8 cellular contexts compared by ENCODE assay signal in the genomic region with DNA sequence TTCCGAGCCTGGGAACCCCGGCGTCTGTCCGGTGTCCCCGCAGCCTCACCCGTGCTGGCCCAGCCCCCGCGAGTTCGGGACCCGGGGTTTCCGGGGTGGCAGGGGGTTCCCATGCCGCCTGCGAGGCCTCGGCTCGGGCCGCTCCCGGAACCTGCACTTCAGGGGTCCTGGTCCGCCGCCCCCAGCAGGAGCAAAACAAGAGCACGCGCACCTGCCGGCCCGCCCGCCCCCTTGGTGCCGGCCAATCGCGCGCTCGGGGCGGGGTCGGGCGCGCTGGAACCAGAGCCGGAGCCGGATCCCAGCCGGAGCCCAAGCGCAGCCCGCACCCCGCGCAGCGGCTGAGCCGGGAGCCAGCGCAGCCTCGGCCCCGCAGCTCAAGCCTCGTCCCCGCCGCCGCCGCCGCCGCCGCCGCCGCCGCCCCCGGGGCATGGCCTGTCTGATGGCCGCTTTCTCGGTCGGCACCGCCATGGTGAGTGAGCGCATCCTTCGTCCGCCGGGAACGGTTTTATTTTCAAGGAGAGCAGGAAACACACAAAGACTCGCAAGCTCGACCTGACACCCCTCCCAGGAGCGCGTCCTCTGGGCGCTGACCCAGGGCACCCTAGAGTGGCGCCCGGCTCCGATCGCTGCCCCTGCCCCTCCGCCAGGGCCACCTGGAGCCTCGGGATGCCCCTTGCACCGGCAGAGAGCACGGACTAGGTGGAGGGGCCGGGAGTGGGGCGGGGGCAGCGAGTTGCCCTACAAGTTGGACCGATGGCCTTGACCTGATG. TPM values are rescaled to one million over a fixed set of nuclear protein-coding genes. Genes with fewer than 3 reads are reported as not detected.
DNase-seq lines count a peak whose midpoint lies in the region; ATAC-seq, FAIRE-seq and TF ChIP-seq lines count a peak whose summit lies in the region.

A gene (plus strand): TSS at position 305 of the 770 bp plus-strand sequence. CDS start 123 bp downstream, at position 428.

- no peaks in the 10 kb centered on the region for H3K27me3 Mint-ChIP-seq in central memory CD8-positive, alpha-beta T cell

- H3K4me3 ChIP-seq in BLaER1 treated with 17β-estradiol and CSF1 and Interleukin-3, amounts not matched to agents 10 nM and 100 nM = peak within 1 kb of the TSS; percentile 80 to 97 (median 88)
- H3K4me3 ChIP-seq in kidney (ENCODE audit: low read length in 2 of 2) (peak within 1 kb of the TSS; percentile 59 to 80), spleen (peak within 1 kb of the TSS; percentile 71 to 91 (median 78))

- peak within 1 kb of the TSS; percentile 86 to 100 (median 93) for H3K9ac ChIP-seq in BLaER1 treated with 17β-estradiol and CSF1 and Interleukin-3, amounts not matched to agents 10 nM and 100 nM
- H3K9ac ChIP-seq in kidney (ENCODE audit: low read length in 2 of 2) = peak within 1 kb of the TSS; percentile 54 to 70

- H3K27me3 ChIP-seq in BLaER1 treated with 17β-estradiol and CSF1 and Interleukin-3, amounts not matched to agents 10 nM and 100 nM = peaks cover 0 to 4% (median 0%) of the 10 kb centered on the region in 11 experiments; a peak in 3 of 22 replicates
- H3K27me3 ChIP-seq in spleen (replicated peaks in 1 of 7) = peaks cover 0 to 23% (median 5%) of the 10 kb centered on the region in 7 donors

- 0 to 1% (median 1%) methylated on average over 29 to 83 of the region's 83 CpGs for WGBS in spleen, 5 donors

- peak in 2 of 3 donors; percentile 32 to 81 for TF ChIP-seq POLR2A in spleen (IDR thresholded peaks at IDR 0.05)

- peak; percentile 13 for ATAC-seq in central memory CD8-positive, alpha-beta T cell (replicated peaks; ENCODE audit: extremely low read depth, poor library complexity, severe bottlenecking)
- no peak for ATAC-seq in GM18520 (IDR thresholded peaks at IDR 0.05; ENCODE audit: unreplicated experiment)
- no peak for ATAC-seq in GM18517 (IDR thresholded peaks at IDR 0.05; ENCODE audit: unreplicated experiment)

- TF ChIP-seq CTCF in kidney (IDR thresholded peaks at IDR 0.05; ENCODE audit: borderline replicate concordance, extremely low read depth, insufficient read depth) (no peak), spleen (IDR thresholded peaks at IDR 0.05 in 8 of 11, conservative IDR thresholded peaks at IDR 0.05 in 3 of 11) (peak in 1 of 11 experiments; percentile 22)

- peaks cover 0 to 23% (median 1%) of the 10 kb centered on the region in 11 experiments; a peak in 6 of 22 replicates for H3K36me3 ChIP-seq in BLaER1 treated with 17β-estradiol and CSF1 and Interleukin-3, amounts not matched to agents 10 nM and 100 nM
- H3K36me3 ChIP-seq in kidney (ENCODE audit: control insufficient read depth in 1 of 2, insufficient read depth in 2 of 2, low read length in 2 of 2) (no peaks in the 10 kb centered on the region), spleen (peaks cover 0 to 21% (median 0%) of the 10 kb centered on the region in 6 donors)

- H3K4me2 ChIP-seq in BLaER1 treated with 17β-estradiol and CSF1 and Interleukin-3, amounts not matched to agents 10 nM and 100 nM = peak within 1 kb of the TSS; percentile 78 to 98 (median 91)

- H3K4me1 ChIP-seq in BLaER1 treated with 17β-estradiol and CSF1 and Interleukin-3, amounts not matched to agents 10 nM and 100 nM = peaks cover 36 to 48% (median 42%) of the 10 kb centered on the region in 10 experiments
- H3K4me1 ChIP-seq in kidney (ENCODE audit: control insufficient read depth in 1 of 2, insufficient read depth in 1 of 2, low read depth in 1 of 2, low read length in 2 of 2) (peaks cover 2 to 5% of the 10 kb centered on the region in 2 donors), spleen (peaks cover 15 to 63% (median 51%) of the 10 kb centered on the region in 6 donors)

- H3K4me3 Mint-ChIP-seq in central memory CD8-positive, alpha-beta T cell = peak within 1 kb of the TSS; percentile 88

- intact Hi-C loops in kidney (cut with DNase I) (no loop called here), spleen (cut with DNase I; ENCODE audit: low total_unique reads) (no loop called here)

- no peak for FAIRE-seq in kidney (lab: Jason Lieb, UNC)

- peak; percentile 45 for DNase-seq in HPDE6-E6E7 (ENCODE audit: extremely low spot score)
- peak; percentile 18 to 60 (median 45) for DNase-seq in T-helper 2 cell
- DNase-seq in central memory CD8-positive, alpha-beta T cell (ENCODE audit: low spot score in 2 of 2) = peak in 1 of 2 donors; percentile 25
- peak; percentile 81 for DNase-seq in kidney
- peak; percentile 91 for DNase-seq in spleen

- H3K27ac Mint-ChIP-seq in central memory CD8-positive, alpha-beta T cell (ENCODE audit: low read depth) = peak within 1 kb of the TSS; percentile 98

- H3K27ac ChIP-seq in BLaER1 treated with 17β-estradiol and CSF1 and Interleukin-3, amounts not matched to agents 10 nM and 100 nM = peak within 1 kb of the TSS; percentile 88 to 99 (median 91)
- peak within 1 kb of the TSS; percentile 23 to 57 for H3K27ac ChIP-seq in kidney (ENCODE audit: low read depth in 2 of 2, low read length in 2 of 2)
- H3K27ac ChIP-seq in spleen = peak within 1 kb of the TSS; percentile 38 to 94 (median 90)

- H3K9me3 Mint-ChIP-seq in central memory CD8-positive, alpha-beta T cell = no peaks in the 10 kb centered on the region

- peaks cover 10 to 26% (median 23%) of the 10 kb centered on the region in 11 experiments for H3K9me3 ChIP-seq in BLaER1 treated with 17β-estradiol and CSF1 and Interleukin-3, amounts not matched to agents 10 nM and 100 nM (replicated peaks in 1 of 11)
- H3K9me3 ChIP-seq in kidney (ENCODE audit: control insufficient read depth in 1 of 2, low read length in 2 of 2) (no peaks in the 10 kb centered on the region), spleen (peaks cover 0 to 14% (median 9%) of the 10 kb centered on the region in 8 donors)

- peaks cover 29% of the 10 kb centered on the region for H3K4me1 Mint-ChIP-seq in central memory CD8-positive, alpha-beta T cell

- H3K36me3 Mint-ChIP-seq in central memory CD8-positive, alpha-beta T cell (ENCODE audit: insufficient read depth) = peaks cover 10% of the 10 kb centered on the region

- peaks cover 0 to 35% (median 0%) of the 10 kb centered on the region in 11 experiments; a peak in 8 of 22 replicates for H4K20me1 ChIP-seq in BLaER1 treated with 17β-estradiol and CSF1 and Interleukin-3, amounts not matched to agents 10 nM and 100 nM

RNA-seq across cellular contexts. Expression of the gene that starts here (rescaled TPM):
- 27.6 TPM for total RNA-seq in kidney
- polyA plus RNA-seq in kidney (ENCODE audit: insufficient read depth, low read depth, low replicate concordance) = 5.6 TPM
- 100 to 1,000 TPM in 5 of 7 donors, 10 to 100 TPM in 2; 76.7 to 143 (median 103) TPM for total RNA-seq in spleen
- 10 to 100 TPM; 14.6 to 17.0 (median 15.6) TPM for polyA plus RNA-seq in spleen

Comparison
In these comparisons a context has a peak if more than half of its experiments do, and no peak if none do; other contexts are left out.
1. H3K27ac ChIP-seq: peak in every context shown above with its lines; median percentile 91 in BLaER1 treated with 17β-estradiol and CSF1 and Interleukin-3, amounts not matched to agents 10 nM and 100 nM; 90 in spleen; 40 in kidney.